Comparison of ENCODE assay signal across 1 cellular context in genomic region chr15:41621200-41622193, GRCh38.
A peak's percentile ranks its signal among the peaks of the same experiment; 100 is the strongest.
TF ChIP-seq lines count a peak whose summit lies in the region.

No MANE protein-coding gene starts in this region.

TF ChIP-seq in A549, 52 proteins besides CTCF, POLR2A, EP300 and RAD21 (continued from another document):
- TF ChIP-seq PHF8 (IDR thresholded peaks at IDR 0.05; ENCODE audit: borderline replicate concordance, low read depth) (peak; percentile 29; the same call in 1 of the 2 replicates), NR3C1 (IDR thresholded peaks at IDR 0.05) (no peak), POLR2AphosphoS2 (conservative IDR thresholded peaks at IDR 0.05; ENCODE audit: low read length) (no peak), RFX5 (IDR thresholded peaks at IDR 0.05) (no peak), EHMT2 (IDR thresholded peaks at IDR 0.05; ENCODE audit: low read depth) (no peak), ATOH8 (CRISPR knock-in tag; IDR thresholded peaks at IDR 0.05; ENCODE audit: low read depth) (peak; percentile 87), ELK1 (IDR thresholded peaks at IDR 0.05; ENCODE audit: low read depth, low read length) (no peak), TP53 (CRISPR knock-in tag; IDR thresholded peaks at IDR 0.05) (peak; percentile 63; the same call in 1 of the 2 replicates), HEYL (CRISPR knock-in tag; IDR thresholded peaks at IDR 0.05) (no peak), HOXA7 (CRISPR knock-in tag; IDR thresholded peaks at IDR 0.05) (no peak), RCOR1 (IDR thresholded peaks at IDR 0.05; ENCODE audit: low read depth, low read length) (no peak), ZNF302 (CRISPR knock-in tag; IDR thresholded peaks at IDR 0.05) (0 out of 2 replicates have a peak, but pooled peaks have one; percentile 29), MAX (IDR thresholded peaks at IDR 0.05) (peak; percentile 97), ZC3H11A (IDR thresholded peaks at IDR 0.05) (no peak), HES2 (IDR thresholded peaks at IDR 0.05) (no peak), EHF (CRISPR knock-in tag; IDR thresholded peaks at IDR 0.05) (peak; percentile 62; the same call in 1 of the 2 replicates), E2F6 (IDR thresholded peaks at IDR 0.05; ENCODE audit: borderline replicate concordance, low read depth) (peak; percentile 95), ESRRA (IDR thresholded peaks at IDR 0.05; ENCODE audit: borderline replicate concordance, low read length) (no peak), SMC3 (IDR thresholded peaks at IDR 0.05) (no peak), NPAS2 (CRISPR knock-in tag; IDR thresholded peaks at IDR 0.05; ENCODE audit: borderline replicate concordance) (peak; percentile 52; the same call in 1 of the 2 replicates), RARB (CRISPR knock-in tag; IDR thresholded peaks at IDR 0.05) (no peak), CHD2 (IDR thresholded peaks at IDR 0.05; ENCODE audit: low read length, partially characterized antibody) (peak; percentile 41), HOXB5 (CRISPR knock-in tag; IDR thresholded peaks at IDR 0.05) (peak; percentile 94), MYC (IDR thresholded peaks at IDR 0.05; ENCODE audit: borderline replicate concordance, low read length) (no peak; the same call in 1 of the 2 replicates), FOXS1 (CRISPR knock-in tag; IDR thresholded peaks at IDR 0.05) (peak; percentile 45; the same call in 1 of the 2 replicates)
TF ChIP-seq in A549: peak in this region for 20.
